ENCODE assay signal across 8 cellular contexts in genomic region chr14:61812347-61813100, GRCh38. TPM values are rescaled to one million over a fixed set of nuclear protein-coding genes. Genes with fewer than 3 reads are reported as not detected.
A peak's percentile ranks its signal among the peaks of the same experiment; 100 is the strongest.
DNase-seq lines count a peak whose midpoint lies in the region; ATAC-seq and TF ChIP-seq lines count a peak whose summit lies in the region.

Gene SYT16 (plus strand): TSS chr14:61812703.

- H3K27ac ChIP-seq in mammary epithelial cell (ENCODE audit: insufficient read depth, low read depth, low read length) (no peak within 1 kb of the TSS), right lobe of liver (no peak within 1 kb of the TSS), tibial artery (no peak within 1 kb of the TSS)

- H3K9me3 ChIP-seq in MG63 (no peaks in the 10 kb centered on the region), mammary epithelial cell (replicated peaks; ENCODE audit: insufficient read depth, low read length) (no peaks in the 10 kb centered on the region), right lobe of liver (no peaks in the 10 kb centered on the region), tibial artery (no peaks in the 10 kb centered on the region)

- H3K4me3 ChIP-seq in MG63 (peak within 1 kb of the TSS; percentile 39), mammary epithelial cell (replicated peaks in 1 of 3; ENCODE audit: insufficient read depth in 1 of 3, low read depth in 2 of 3, low read length in 3 of 3) (peak within 1 kb of the TSS in 2 of 3 experiments; percentile 29 to 35), right lobe of liver (peak within 1 kb of the TSS; percentile 9 to 39 (median 12)), tibial artery (peak within 1 kb of the TSS; percentile 25 to 47)

- H3K9me3 Mint-ChIP-seq in CD14-positive monocyte: peaks cover 0 to 8% (median 5%) of the 10 kb centered on the region in 7 donors

- TF ChIP-seq CTCF in CD14-positive monocyte (IDR thresholded peaks at IDR 0.05): no peak
- no peak for TF ChIP-seq CTCF in mammary epithelial cell (conservative IDR thresholded peaks at IDR 0.05 in 1 of 2, IDR thresholded peaks at IDR 0.05 in 1 of 2; ENCODE audit: extremely low read depth in 1 of 2, insufficient read depth in 1 of 2, low read depth in 1 of 2, low read length in 2 of 2)
- no peak for TF ChIP-seq CTCF in right lobe of liver (IDR thresholded peaks at IDR 0.05)
- TF ChIP-seq CTCF in tibial artery (IDR thresholded peaks at IDR 0.05): no peak

- H3K4me3 Mint-ChIP-seq in CD14-positive monocyte: peak within 1 kb of the TSS; percentile 50 to 91

- BruUV-seq in mammary epithelial cell (replicated peaks; lab: Mats Ljungman, UMichigan): no TSS peak

- no peaks in the 10 kb centered on the region for H4K20me1 ChIP-seq in mammary epithelial cell (ENCODE audit: insufficient read depth, low read length)

- H3K36me3 ChIP-seq in MG63: no peaks in the 10 kb centered on the region
- no peaks in the 10 kb centered on the region for H3K36me3 ChIP-seq in mammary epithelial cell (ENCODE audit: insufficient read depth, low read length)
- no peaks in the 10 kb centered on the region for H3K36me3 ChIP-seq in right lobe of liver
- no peaks in the 10 kb centered on the region for H3K36me3 ChIP-seq in tibial artery

- TF ChIP-seq POLR2A in right lobe of liver (IDR thresholded peaks at IDR 0.05): no peak

- CTCF ChIA-PET in mammary epithelial cell (lab: Charles Lee; ENCODE audit: low non-redundant PET): no interaction called here

- H3K4me1 ChIP-seq in mammary epithelial cell (ENCODE audit: insufficient read depth, low read length) (peaks cover 5% of the 10 kb centered on the region), right lobe of liver (peaks cover 0 to 6% (median 0%) of the 10 kb centered on the region in 4 donors), tibial artery (peaks cover 0 to 12% (median 8%) of the 10 kb centered on the region in 4 donors)

- peak within 1 kb of the TSS; percentile 83 for H3K4me2 ChIP-seq in mammary epithelial cell (ENCODE audit: insufficient read depth, low read depth, low read length)

- intact Hi-C loops in CD14-positive monocyte (cut with micrococcal nuclease) (no loop called here), mammary epithelial cell (cut with micrococcal nuclease) (no loop called here), right lobe of liver (cut with DNase I) (no loop called here), tibial artery (cut with DNase I; ENCODE audit: low total_unique reads) (no loop called here)

- dilution Hi-C loops in mammary epithelial cell (cut with HindIII; ENCODE audit: low sequenced_read_pairs): no loop called here

- WGBS in mammary epithelial cell (ENCODE audit: low coverage, missing lambda C conversion rate): 84% methylated on average over 2 of the region's 95 CpGs
- 14% methylated on average over 16 of the region's 95 CpGs for WGBS in right lobe of liver (ENCODE audit: insufficient coverage, low coverage, low lambda C conversion rate, missing lambda C conversion rate)

- no peak for DNase-seq in CD14-positive monocyte (ENCODE audit: low spot score)
- DNase-seq in MG63: peak; percentile 3
- DNase-seq in mammary epithelial cell: peak; percentile 3
- DNase-seq in right lobe of liver: peak in 1 of 3 donors; percentile 17
- no peak for DNase-seq in tibial artery
- DNase-seq in cerebellar cortex (ENCODE audit: low spot score): no peak
- no peak for DNase-seq in medulla oblongata (ENCODE audit: extremely low spot score)
- DNase-seq in CD1c-positive myeloid dendritic cell (ENCODE audit: extremely low spot score): no peak

- H3K4me1 Mint-ChIP-seq in CD14-positive monocyte: peaks cover 6% of the 10 kb centered on the region

- peaks cover 65 to 71% (median 68%) of the 10 kb centered on the region in 3 donors for H3K27me3 Mint-ChIP-seq in CD14-positive monocyte (ENCODE audit: low read depth in 3 of 3)

- peak within 1 kb of the TSS; percentile 67 for H2AFZ ChIP-seq in mammary epithelial cell (ENCODE audit: low read depth, low read length)

- peaks cover 0 to 10% of the 10 kb centered on the region in 2 donors for H3K36me3 Mint-ChIP-seq in CD14-positive monocyte

- peak within 1 kb of the TSS in 2 of 7 donors; percentile 60 to 63 for H3K27ac Mint-ChIP-seq in CD14-positive monocyte

- ATAC-seq in right lobe of liver: peak in 1 of 4 donors; percentile 33

- H3K9ac ChIP-seq in mammary epithelial cell (ENCODE audit: insufficient read depth, low read length): no peak within 1 kb of the TSS

- no peaks in the 10 kb centered on the region for H3K79me2 ChIP-seq in mammary epithelial cell (ENCODE audit: insufficient read depth, low read length)

- in situ Hi-C loops in mammary epithelial cell (cut with MboI; ENCODE audit: low sequenced_read_pairs in 2 of 2): no loop called here

- H3K27me3 ChIP-seq in MG63 (no peaks in the 10 kb centered on the region), mammary epithelial cell (ENCODE audit: insufficient read depth, low read length) (peaks cover 28% of the 10 kb centered on the region), right lobe of liver (peaks cover 0 to 3% of the 10 kb centered on the region in 2 donors), tibial artery (peaks cover 0 to 30% of the 10 kb centered on the region in 2 donors)

RNA-seq across cellular contexts. Expression of gene SYT16, which starts in this region (rescaled TPM):
- not detected for polyA plus RNA-seq in CD14-positive monocyte
- under 0.01 TPM in 1 of 2 replicates, not detected in the other for total RNA-seq in MG63 (2014; rRNA removed; shearing (Covaris generic); ENCODE audit: low replicate concordance)
- 1 to 10 TPM in 1 of 2 donors, under 1 TPM in 1; 0.17 to 1.8 TPM for total RNA-seq in mammary epithelial cell
- 0.36 TPM for polyA plus RNA-seq in mammary epithelial cell
- polyA minus RNA-seq in mammary epithelial cell: 0.88 TPM
- total RNA-seq in right lobe of liver: under 1 TPM in 1 of 6 experiments, not detected in 5; 0.02 TPM

Comparison
In these comparisons a context has a peak if more than half of its experiments do, and no peak if none do; other contexts are left out.
1. Peak in DNase-seq and H3K4me3 ChIP-seq in MG63; RNA of the gene not detected or under 1 TPM.